In the genomic region with DNA sequence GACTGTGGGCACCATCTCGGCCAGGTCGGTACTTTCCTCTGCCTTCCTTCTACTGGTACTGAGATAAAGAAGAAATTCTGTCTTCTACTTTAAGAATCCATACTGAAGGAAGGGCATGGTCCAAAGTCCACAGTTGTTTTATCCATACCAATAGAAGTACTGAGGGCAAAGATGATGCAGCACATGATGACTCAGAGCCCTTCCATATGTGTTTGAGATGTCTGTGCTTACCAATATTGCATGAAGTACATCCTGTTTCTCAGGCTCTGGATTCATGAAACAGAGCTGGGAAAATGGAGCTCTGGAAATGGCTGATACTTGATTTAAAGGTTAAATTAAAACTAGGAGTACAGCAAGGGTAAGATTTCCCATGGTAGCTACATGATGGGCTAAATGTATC, we compare ENCODE assay signal across 19 cellular contexts.
"Had no signal": no experiment of that assay in that cellular context is flagged by ENCODE, and none has a peak within 500 bp of the region (broad histone marks: within the 10 kb centered on the region; RNA-seq: fewer than 3 reads in every experiment).

No MANE protein-coding gene starts in this region.

- ATAC-seq: heart left ventricle; naive thymus-derived CD4-positive, alpha-beta T cell; psoas muscle; right lobe of liver; stimulated activated naive B cell treated with anti-CD40 and anti-IgM and Interleukin-4, amounts not matched to agents 10 μg/mL and 1 μg/mL and 100 μg/mL, for 72 hours; stimulated activated naive CD8-positive, alpha-beta T cell treated with anti-CD3 and anti-CD28 coated beads, Interleukin-15, amount 100 ng/mL, for 72 hours had no signal

- H3K36me3 ChIP-seq: esophagus squamous epithelium, heart left ventricle, right lobe of liver, thoracic aorta, transverse colon had no signal

- H3K4me3 ChIP-seq: esophagus squamous epithelium, heart left ventricle, psoas muscle, right lobe of liver, thoracic aorta, transverse colon had no signal

- DNase-seq: effector memory CD4-positive, alpha-beta T cell; esophagus squamous epithelium; foreskin fibroblast; heart left ventricle; hippocampal formation; naive thymus-derived CD4-positive, alpha-beta T cell; nephron progenitor cell; psoas muscle; retina; right lobe of liver; stimulated activated CD4-positive, alpha-beta T cell treated with anti-CD3 and anti-CD28 coated beads, Interleukin-2, amount 100 ng/mL, for 24 hours; stimulated activated CD4-positive, alpha-beta T cell treated with anti-CD3 and anti-CD28 coated beads, Interleukin-4, amount 100 ng/mL, for 4 hours; stimulated activated naive B cell treated with anti-CD40 and anti-IgM and Interleukin-4, amounts not matched to agents 10 μg/mL and 1 μg/mL and 100 μg/mL, for 72 hours; stimulated activated naive CD8-positive, alpha-beta T cell treated with anti-CD3 and anti-CD28 coated beads, Interleukin-15, amount 100 ng/mL, for 72 hours; substantia nigra; transverse colon had no signal

- H3K4me1 ChIP-seq: esophagus squamous epithelium, heart left ventricle, parathyroid adenoma, psoas muscle, right lobe of liver, transverse colon had no signal

- H3K9me3 ChIP-seq: esophagus squamous epithelium, heart left ventricle, psoas muscle, right lobe of liver, thoracic aorta, transverse colon had no signal

- H3K27ac ChIP-seq: esophagus squamous epithelium, heart left ventricle, parathyroid adenoma, psoas muscle, right lobe of liver, thoracic aorta, transverse colon had no signal

- FAIRE-seq: endometrium had no signal

- H3K27me3 ChIP-seq: esophagus squamous epithelium, heart left ventricle, right lobe of liver, transverse colon had no signal
